Comparison of ENCODE assay signal across 8 cellular contexts in genomic region chr5:56816546-56817081, GRCh38. TPM values are rescaled to one million over a fixed set of nuclear protein-coding genes. Genes with fewer than 3 reads are reported as not detected.
DNase-seq lines count a peak whose midpoint lies in the region; ATAC-seq and TF ChIP-seq lines count a peak whose summit lies in the region.

No MANE protein-coding gene starts in this region.

- no peak for TF ChIP-seq CTCF in lower lobe of right lung (IDR thresholded peaks at IDR 0.05)

- H3K9me3 ChIP-seq in duodenal mucosa (ENCODE audit: control insufficient read depth in 1 of 2, low read length in 2 of 2) (no peaks in the 10 kb centered on the region), lower lobe of right lung (no peaks in the 10 kb centered on the region)

- ATAC-seq in HG02610 (IDR thresholded peaks at IDR 0.05; ENCODE audit: unreplicated experiment) (peak; percentile 42), lower lobe of right lung (peak; percentile 54 to 57)

- H3K27ac ChIP-seq in duodenal mucosa (ENCODE audit: low read depth, low read length) (peak overlapping the region; percentile 95), lower lobe of right lung (peak overlapping the region; percentile 95)

- intact Hi-C loops in activated CD4-positive, alpha-beta T cell treated with anti-CD3 and anti-CD28 coated beads, Interleukin-2, amount 10 ng/mL, durations not matched to agents 24 days and 14 days (cut with micrococcal nuclease) = loop anchor here (1.0 to 5.0 kb wide), 8 partner anchors 14 to 824 kb away; partner anchors contain the start of genes IL6ST and SETD9
- intact Hi-C loops in lower lobe of right lung (cut with DNase I) = no loop called here

- H3K36me3 ChIP-seq in duodenal mucosa (ENCODE audit: control insufficient read depth in 1 of 2, insufficient read depth in 2 of 2, low read length in 2 of 2) (no peaks in the 10 kb centered on the region), lower lobe of right lung (no peaks in the 10 kb centered on the region)

- peaks cover 48% of the 10 kb centered on the region for H3K4me1 Mint-ChIP-seq in activated CD4-positive, alpha-beta T cell treated with anti-CD3 and anti-CD28 coated beads, Interleukin-2, amount 10 ng/mL, durations not matched to agents 24 days and 14 days

- peaks cover 11% of the 10 kb centered on the region for H3K36me3 Mint-ChIP-seq in activated CD4-positive, alpha-beta T cell treated with anti-CD3 and anti-CD28 coated beads, Interleukin-2, amount 10 ng/mL, durations not matched to agents 24 days and 14 days (ENCODE audit: low read depth)

- H3K27ac Mint-ChIP-seq in activated CD4-positive, alpha-beta T cell treated with anti-CD3 and anti-CD28 coated beads, Interleukin-2, amount 10 ng/mL, durations not matched to agents 24 days and 14 days = peak overlapping the region; percentile 90

- H3K27me3 ChIP-seq in duodenal mucosa (ENCODE audit: control insufficient read depth in 1 of 2, insufficient read depth in 2 of 2, low read length in 2 of 2) (no peaks in the 10 kb centered on the region), lower lobe of right lung (ENCODE audit: low read depth) (no peaks in the 10 kb centered on the region)

- H3K4me3 Mint-ChIP-seq in activated CD4-positive, alpha-beta T cell treated with anti-CD3 and anti-CD28 coated beads, Interleukin-2, amount 10 ng/mL, durations not matched to agents 24 days and 14 days = peak overlapping the region; percentile 88

- H3K4me3 ChIP-seq in duodenal mucosa (ENCODE audit: low read depth in 1 of 2, low read length in 2 of 2) (peak overlapping the region; percentile 67 to 74), lower lobe of right lung (peak overlapping the region; percentile 84)

- DNase-seq in SHP77 (lab: John Stamatoyannopoulos, UW) (peak; percentile 33 to 44), SHP77 treated with DMSO at 0.1 percent for 48 hours (lab: John Stamatoyannopoulos, UW) (no peak), NCI-H1092 (lab: John Stamatoyannopoulos, UW) (peak; percentile 7), lower lobe of right lung (peak; percentile 72)
- peak; percentile 92 for DNase-seq in activated CD4-positive, alpha-beta T cell treated with anti-CD3 and anti-CD28 coated beads, Interleukin-2, amount 10 ng/mL, durations not matched to agents 24 days and 14 days
- DNase-seq in stimulated activated CD8-positive, alpha-beta memory T cell treated with anti-CD3 and anti-CD28 coated beads, Interleukin-15, amount 100 ng/mL, for 48 hours (ENCODE audit: low read depth in 2 of 2) = peak; percentile 46 to 51

- peaks cover 3% of the 10 kb centered on the region for H3K27me3 Mint-ChIP-seq in activated CD4-positive, alpha-beta T cell treated with anti-CD3 and anti-CD28 coated beads, Interleukin-2, amount 10 ng/mL, durations not matched to agents 24 days and 14 days

- no peaks in the 10 kb centered on the region for H3K9me3 Mint-ChIP-seq in activated CD4-positive, alpha-beta T cell treated with anti-CD3 and anti-CD28 coated beads, Interleukin-2, amount 10 ng/mL, durations not matched to agents 24 days and 14 days

- peak overlapping the region; percentile 58 to 67 for H3K9ac ChIP-seq in duodenal mucosa (ENCODE audit: low read depth in 1 of 2, low read length in 2 of 2)

- H3K4me1 ChIP-seq in duodenal mucosa (ENCODE audit: control insufficient read depth in 1 of 2, insufficient read depth in 2 of 2, low read length in 2 of 2) (peaks cover 10 to 33% of the 10 kb centered on the region in 2 donors), lower lobe of right lung (peaks cover 54% of the 10 kb centered on the region)

RNA-seq across cellular contexts. Expression of gene MAP3K1, which starts 1.3 kb away (rescaled TPM):
- total RNA-seq in activated CD4-positive, alpha-beta T cell treated with anti-CD3 and anti-CD28 coated beads, Interleukin-2, amount 10 ng/mL, durations not matched to agents 24 days and 14 days = 27.6 and 27.9 TPM in 2 replicates
- 28.7 TPM for total RNA-seq in lower lobe of right lung
